Comparison of ENCODE assay signal across 1 cellular context in genomic region chr11:64885367-64886286, GRCh38.
TF ChIP-seq lines count a peak whose summit lies in the region.

No MANE protein-coding gene starts in this region.

TF ChIP-seq in GM12878, 131 proteins besides CTCF, POLR2A, EP300 and RAD21:
- 0 out of 2 replicates have a peak, but pooled peaks have one; percentile 13 for TF ChIP-seq CREB1 (IDR thresholded peaks at IDR 0.05; ENCODE audit: low read depth)
- TF ChIP-seq ESRRA (IDR thresholded peaks at IDR 0.05; ENCODE audit: low read length), result no peak
